In the genomic region with DNA sequence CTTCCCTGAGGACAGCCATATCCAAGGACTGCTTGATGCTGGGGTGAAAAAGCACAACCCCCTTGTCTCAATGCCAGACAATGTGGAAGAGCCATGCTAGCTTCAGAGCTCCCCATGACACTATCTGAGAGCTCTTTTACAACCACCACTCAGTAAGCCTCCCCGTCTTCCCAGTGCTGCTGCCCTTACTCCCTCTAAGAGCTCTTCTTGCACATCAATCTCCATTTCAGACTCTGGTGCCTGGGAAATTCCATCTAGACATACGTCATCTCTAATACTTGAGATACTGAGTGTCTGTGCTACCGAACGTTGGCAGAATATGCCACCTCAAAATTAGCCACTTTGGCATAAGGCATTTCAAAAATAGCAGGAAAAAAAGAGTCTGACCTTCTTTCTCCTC, we compare ENCODE assay signal across 16 cellular contexts.
A peak's percentile ranks its signal among the peaks of the same experiment; 100 is the strongest.
DNase-seq lines count a peak whose midpoint lies in the region; ATAC-seq, FAIRE-seq and TF ChIP-seq lines count a peak whose summit lies in the region.
"Had no signal": no experiment of that assay in that cellular context is flagged by ENCODE, and none has a peak within 500 bp of the region (broad histone marks: within the 10 kb centered on the region; RNA-seq: fewer than 3 reads in every experiment).

No MANE protein-coding gene starts in this region.

- no peak for ATAC-seq in HG02981 (IDR thresholded peaks at IDR 0.05; ENCODE audit: unreplicated experiment)
- ATAC-seq: activated CD8-positive, alpha-beta memory T cell treated with anti-CD3 and anti-CD28 coated beads, Interleukin-2, amount 10 ng/mL, durations not matched to agents 7 days and 5 days had no signal

- H3K36me3 Mint-ChIP-seq in activated naive CD8-positive, alpha-beta T cell treated with anti-CD3 and anti-CD28 coated beads for 36 hours, result no peaks in the 10 kb centered on the region
- H3K36me3 Mint-ChIP-seq: activated CD8-positive, alpha-beta memory T cell treated with anti-CD3 and anti-CD28 coated beads, Interleukin-2, amount 10 ng/mL, durations not matched to agents 7 days and 5 days; activated naive CD8-positive, alpha-beta T cell treated with anti-CD3 and anti-CD28 coated beads, Interleukin-2, amount 10 ng/mL, durations not matched to agents 7 days and 5 days; CD4-positive, alpha-beta memory T cell had no signal

- no peaks in the 10 kb centered on the region for H3K9me3 Mint-ChIP-seq in activated naive CD8-positive, alpha-beta T cell treated with anti-CD3 and anti-CD28 coated beads for 36 hours
- H3K9me3 Mint-ChIP-seq: activated naive CD8-positive, alpha-beta T cell treated with anti-CD3 and anti-CD28 coated beads, Interleukin-2, amount 10 ng/mL, durations not matched to agents 7 days and 5 days had no signal

- no peaks in the 10 kb centered on the region for H3K27me3 Mint-ChIP-seq in activated naive CD8-positive, alpha-beta T cell treated with anti-CD3 and anti-CD28 coated beads for 36 hours
- H3K27me3 Mint-ChIP-seq: activated CD8-positive, alpha-beta memory T cell treated with anti-CD3 and anti-CD28 coated beads, Interleukin-2, amount 10 ng/mL, durations not matched to agents 7 days and 5 days; activated naive CD8-positive, alpha-beta T cell treated with anti-CD3 and anti-CD28 coated beads, Interleukin-2, amount 10 ng/mL, durations not matched to agents 7 days and 5 days; CD4-positive, alpha-beta memory T cell; progenitor cell of endocrine pancreas; stimulated activated naive CD8-positive, alpha-beta T cell treated with anti-CD3 and anti-CD28 coated beads, Interleukin-15, Interleukin-2, amounts not matched to agents 100 ng/mL and 50 ng/mL, for 24 hours had no signal

- no peak for FAIRE-seq in GM19239 (lab: Jason Lieb, UNC)

- no peak for TF ChIP-seq CTCF in fibroblast of villous mesenchyme (IDR thresholded peaks at IDR 0.05; ENCODE audit: insufficient read depth, low read depth, low read length)

- H3K27ac Mint-ChIP-seq in activated naive CD8-positive, alpha-beta T cell treated with anti-CD3 and anti-CD28 coated beads for 36 hours, result no peak overlapping the region
- H3K27ac Mint-ChIP-seq: activated CD8-positive, alpha-beta memory T cell treated with anti-CD3 and anti-CD28 coated beads, Interleukin-2, amount 10 ng/mL, durations not matched to agents 7 days and 5 days; activated naive CD8-positive, alpha-beta T cell treated with anti-CD3 and anti-CD28 coated beads, Interleukin-2, amount 10 ng/mL, durations not matched to agents 7 days and 5 days; CD4-positive, alpha-beta memory T cell; progenitor cell of endocrine pancreas; stimulated activated naive CD8-positive, alpha-beta T cell treated with anti-CD3 and anti-CD28 coated beads, Interleukin-15, Interleukin-2, amounts not matched to agents 100 ng/mL and 50 ng/mL, for 24 hours had no signal

- DNase-seq in GM03348 (ENCODE audit: low spot score) (peak; percentile 9), RPMI7951 (ENCODE audit: low read depth) (peak; percentile 36), fibroblast of villous mesenchyme (ENCODE audit: low read depth) (peak; percentile 13), putamen (ENCODE audit: low spot score) (peak; percentile 42), 8988T (no peak), GM19239 (ENCODE audit: insufficient read length, low spot score) (no peak)
- DNase-seq in activated naive CD8-positive, alpha-beta T cell treated with anti-CD3 and anti-CD28 coated beads for 36 hours, result no peak
- DNase-seq: activated CD8-positive, alpha-beta memory T cell treated with anti-CD3 and anti-CD28 coated beads, Interleukin-2, amount 10 ng/mL, durations not matched to agents 7 days and 5 days; activated naive CD8-positive, alpha-beta T cell treated with anti-CD3 and anti-CD28 coated beads, Interleukin-2, amount 10 ng/mL, durations not matched to agents 7 days and 5 days; CD4-positive, alpha-beta memory T cell; effector CD8-positive, alpha-beta T cell; MM.1S; stimulated activated CD4-positive, alpha-beta T cell treated with anti-CD3 and anti-CD28 coated beads, Interleukin-2, amount 100 ng/mL, for 48 hours had no signal

- H3K4me3 Mint-ChIP-seq in activated naive CD8-positive, alpha-beta T cell treated with anti-CD3 and anti-CD28 coated beads for 36 hours, result no peak overlapping the region
- H3K4me3 Mint-ChIP-seq: activated CD8-positive, alpha-beta memory T cell treated with anti-CD3 and anti-CD28 coated beads, Interleukin-2, amount 10 ng/mL, durations not matched to agents 7 days and 5 days; activated naive CD8-positive, alpha-beta T cell treated with anti-CD3 and anti-CD28 coated beads, Interleukin-2, amount 10 ng/mL, durations not matched to agents 7 days and 5 days; CD4-positive, alpha-beta memory T cell; stimulated activated naive CD8-positive, alpha-beta T cell treated with anti-CD3 and anti-CD28 coated beads, Interleukin-15, Interleukin-2, amounts not matched to agents 100 ng/mL and 50 ng/mL, for 24 hours had no signal

- no peak overlapping the region for H3K4me3 ChIP-seq in fibroblast of villous mesenchyme (ENCODE audit: low read depth, low read length)

- H3K4me1 Mint-ChIP-seq in activated naive CD8-positive, alpha-beta T cell treated with anti-CD3 and anti-CD28 coated beads for 36 hours, result peaks cover 3% of the 10 kb centered on the region
- H3K4me1 Mint-ChIP-seq: activated naive CD8-positive, alpha-beta T cell treated with anti-CD3 and anti-CD28 coated beads, Interleukin-2, amount 10 ng/mL, durations not matched to agents 7 days and 5 days had no signal

Comparison
In these comparisons a context has a peak if more than half of its experiments do, and no peak if none do; other contexts are left out.
1. DNase-seq: peak in GM03348 (single experiment), RPMI7951 (single experiment), fibroblast of villous mesenchyme (single experiment) and putamen (single experiment); none in 8988T (single experiment), GM19239 (single experiment) and activated naive CD8-positive, alpha-beta T cell treated with anti-CD3 and anti-CD28 coated beads for 36 hours (single experiment).